Comparison of ENCODE assay signal across 11 cellular contexts in the genomic region with DNA sequence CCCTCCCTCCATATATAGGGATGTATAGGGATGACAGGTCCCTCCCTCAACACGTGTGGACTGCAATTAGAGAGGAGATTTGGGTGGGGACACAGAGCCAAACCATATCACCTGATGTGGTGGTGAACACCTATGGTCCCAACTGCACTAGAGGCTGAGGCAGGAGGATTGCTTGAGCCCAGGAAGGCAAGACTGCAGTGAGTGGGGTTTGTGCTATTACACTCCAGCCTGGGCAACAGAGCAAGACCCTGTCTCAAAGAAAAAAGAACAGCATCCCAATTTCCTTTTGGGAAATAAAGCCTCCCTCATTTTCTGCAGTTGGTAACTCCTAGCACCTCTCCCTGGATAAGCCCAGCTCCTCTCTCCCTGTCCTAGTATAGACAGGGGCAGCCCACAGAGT.
"Had no signal": no experiment of that assay in that cellular context is flagged by ENCODE, and none has a peak within 500 bp of the region (broad histone marks: within the 10 kb centered on the region; RNA-seq: fewer than 3 reads in every experiment).

No MANE protein-coding gene starts in this region.

- H3K4me1 ChIP-seq: HAP-1 had no signal

- H2AFZ ChIP-seq: GM23248, GM23338 had no signal

- H3K27ac Mint-ChIP-seq: GM23338, H9, HFFc6 had no signal

- H3K9me3 ChIP-seq: HAP-1 had no signal

- H3K9me3 Mint-ChIP-seq: GM23338, HFFc6 had no signal

- H3K36me3 ChIP-seq: HAP-1 had no signal

- H3K27ac ChIP-seq: GM23248 had no signal

- H3K4me3 ChIP-seq: GM23248, GM23338, HAP-1 had no signal

- H3K4me3 Mint-ChIP-seq: GM23338, H9, HFFc6 had no signal

- ATAC-seq: GM23338, HCT116 had no signal

- FAIRE-seq: H1, H54 had no signal

- H3K9ac ChIP-seq: GM23248 had no signal

- H3K4me2 ChIP-seq: GM23338 had no signal

- DNase-seq: GM23248, GOT3, H7, H9, HCEC 1CT, HFFc6 had no signal
